1 cellular context compared by ENCODE assay signal in the genomic region with DNA sequence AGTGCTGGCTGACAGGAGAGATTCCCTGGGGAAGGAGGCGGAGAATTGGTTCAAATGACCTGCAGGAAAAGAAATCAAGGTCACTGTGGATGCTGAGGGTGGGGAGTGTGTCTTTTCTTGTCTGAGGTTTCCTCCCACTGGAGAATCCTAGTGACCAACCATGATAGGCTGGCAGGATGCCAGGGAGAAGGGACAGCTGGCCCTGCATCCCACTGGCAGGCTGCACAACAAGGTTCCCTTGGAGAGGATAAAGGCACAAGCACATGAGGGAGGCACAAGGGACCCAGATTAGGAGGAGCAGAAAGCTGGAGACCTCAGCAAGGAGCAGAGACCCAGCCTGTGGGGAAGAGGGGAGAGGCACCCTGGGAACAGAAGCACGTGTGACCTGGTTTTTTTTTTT.
TF ChIP-seq lines count a peak whose summit lies in the region.

No MANE protein-coding gene starts in this region.

TF ChIP-seq in K562, 482 proteins besides CTCF, POLR2A, EP300 and RAD21:
- TF ChIP-seq, protein P1, sequence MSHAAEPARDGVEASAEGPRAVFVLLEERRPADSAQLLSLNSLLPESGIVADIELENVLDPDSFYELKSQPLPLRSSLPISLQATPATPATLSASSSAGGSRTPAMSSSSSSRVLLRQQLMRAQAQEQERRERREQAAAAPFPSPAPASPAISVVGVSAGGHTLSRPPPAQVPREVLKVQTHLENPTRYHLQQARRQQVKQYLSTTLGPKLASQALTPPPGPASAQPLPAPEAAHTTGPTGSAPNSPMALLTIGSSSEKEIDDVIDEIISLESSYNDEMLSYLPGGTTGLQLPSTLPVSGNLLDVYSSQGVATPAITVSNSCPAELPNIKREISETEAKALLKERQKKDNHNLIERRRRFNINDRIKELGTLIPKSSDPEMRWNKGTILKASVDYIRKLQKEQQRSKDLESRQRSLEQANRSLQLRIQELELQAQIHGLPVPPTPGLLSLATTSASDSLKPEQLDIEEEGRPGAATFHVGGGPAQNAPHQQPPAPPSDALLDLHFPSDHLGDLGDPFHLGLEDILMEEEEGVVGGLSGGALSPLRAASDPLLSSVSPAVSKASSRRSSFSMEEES (CRISPR knock-in tag; IDR thresholded peaks at IDR 0.05): no peak
- TF ChIP-seq NFIC (IDR thresholded peaks at IDR 0.05) (peak; percentile 89), THAP12 (CRISPR knock-in tag; IDR thresholded peaks at IDR 0.05) (no peak), ZNF282 (CRISPR knock-in tag; IDR thresholded peaks at IDR 0.05) (no peak), SMAD3 (CRISPR knock-in tag; conservative IDR thresholded peaks at IDR 0.05) (no peak), ETV5 (CRISPR knock-in tag; IDR thresholded peaks at IDR 0.05; ENCODE audit: low read depth) (no peak), CHCHD3 (CRISPR knock-in tag; IDR thresholded peaks at IDR 0.05) (no peak), RFX5 (IDR thresholded peaks at IDR 0.05; ENCODE audit: low read depth, low read length) (no peak), ZMIZ1 (IDR thresholded peaks at IDR 0.05; ENCODE audit: low read depth in 2 of 2, low read length in 2 of 2) (no peak), ZNF174 (CRISPR knock-in tag; IDR thresholded peaks at IDR 0.05) (no peak)
- TF ChIP-seq, protein P2, sequence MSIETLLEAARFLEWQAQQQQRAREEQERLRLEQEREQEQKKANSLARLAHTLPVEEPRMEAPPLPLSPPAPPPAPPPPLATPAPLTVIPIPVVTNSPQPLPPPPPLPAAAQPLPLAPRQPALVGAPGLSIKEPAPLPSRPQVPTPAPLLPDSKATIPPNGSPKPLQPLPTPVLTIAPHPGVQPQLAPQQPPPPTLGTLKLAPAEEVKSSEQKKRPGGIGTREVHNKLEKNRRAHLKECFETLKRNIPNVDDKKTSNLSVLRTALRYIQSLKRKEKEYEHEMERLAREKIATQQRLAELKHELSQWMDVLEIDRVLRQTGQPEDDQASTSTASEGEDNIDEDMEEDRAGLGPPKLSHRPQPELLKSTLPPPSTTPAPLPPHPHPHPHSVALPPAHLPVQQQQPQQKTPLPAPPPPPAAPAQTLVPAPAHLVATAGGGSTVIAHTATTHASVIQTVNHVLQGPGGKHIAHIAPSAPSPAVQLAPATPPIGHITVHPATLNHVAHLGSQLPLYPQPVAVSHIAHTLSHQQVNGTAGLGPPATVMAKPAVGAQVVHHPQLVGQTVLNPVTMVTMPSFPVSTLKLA (conservative IDR thresholded peaks at IDR 0.05): 0 out of 4 replicates have a peak, but pooled peaks of 1 of the 2 experiments have one; percentile 18
- TF ChIP-seq, protein P3, sequence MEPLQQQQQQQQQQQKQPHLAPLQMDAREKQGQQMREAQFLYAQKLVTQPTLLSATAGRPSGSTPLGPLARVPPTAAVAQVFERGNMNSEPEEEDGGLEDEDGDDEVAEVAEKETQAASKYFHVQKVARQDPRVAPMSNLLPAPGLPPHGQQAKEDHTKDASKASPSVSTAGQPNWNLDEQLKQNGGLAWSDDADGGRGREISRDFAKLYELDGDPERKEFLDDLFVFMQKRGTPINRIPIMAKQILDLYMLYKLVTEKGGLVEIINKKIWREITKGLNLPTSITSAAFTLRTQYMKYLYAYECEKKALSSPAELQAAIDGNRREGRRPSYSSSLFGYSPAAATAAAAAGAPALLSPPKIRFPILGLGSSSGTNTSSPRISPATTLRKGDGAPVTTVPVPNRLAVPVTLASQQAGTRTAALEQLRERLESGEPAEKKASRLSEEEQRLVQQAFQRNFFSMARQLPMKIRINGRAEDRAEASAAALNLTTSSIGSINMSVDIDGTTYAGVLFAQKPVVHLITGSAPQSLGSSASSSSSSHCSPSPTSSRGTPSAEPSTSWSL (CRISPR knock-in tag; IDR thresholded peaks at IDR 0.05; ENCODE audit: borderline replicate concordance): no peak
